17 cellular contexts compared by ENCODE assay signal in the genomic region with DNA sequence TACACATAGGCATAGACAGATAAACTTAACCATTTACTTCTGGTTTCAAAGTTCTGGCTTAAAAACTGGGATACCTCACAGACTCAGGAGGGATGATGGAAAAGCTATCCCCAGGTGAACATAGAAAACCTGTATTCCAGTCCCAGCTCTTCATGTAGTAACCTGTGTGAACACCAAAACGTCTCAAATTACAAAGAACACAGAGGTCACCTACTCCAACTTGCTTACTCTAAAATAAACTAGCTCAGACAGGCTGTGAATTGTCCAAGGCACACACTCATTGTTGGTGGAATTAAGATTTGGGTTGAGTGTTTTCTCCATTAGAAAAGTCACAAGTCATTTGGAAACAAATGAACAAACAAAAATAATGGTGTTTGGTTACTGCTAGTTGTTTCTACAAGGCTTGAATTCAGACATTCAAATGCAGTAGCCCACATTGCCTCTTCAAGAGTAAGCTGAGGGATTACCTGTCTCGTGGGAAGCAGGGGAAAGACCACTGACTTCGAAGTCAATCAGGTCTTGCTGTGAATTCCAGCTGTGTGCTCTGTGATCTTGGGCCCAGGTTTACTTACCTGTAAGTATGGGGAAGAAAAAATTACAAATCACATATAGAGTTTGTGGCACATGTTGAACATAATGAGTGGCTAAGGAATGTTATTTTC. TPM values are rescaled to one million over a fixed set of nuclear protein-coding genes. Genes with fewer than 3 reads are reported as not detected.
DNase-seq lines count a peak whose midpoint lies in the region; ATAC-seq, FAIRE-seq and TF ChIP-seq lines count a peak whose summit lies in the region.
"Had no signal": no experiment of that assay in that cellular context is flagged by ENCODE, and none has a peak within 500 bp of the region (broad histone marks: within the 10 kb centered on the region; RNA-seq: fewer than 3 reads in every experiment).

No MANE protein-coding gene starts in this region.

- H3K36me3 ChIP-seq in bronchial epithelial cell (ENCODE audit: control insufficient read depth, insufficient read depth, low read length), result no peaks in the 10 kb centered on the region
- H3K36me3 ChIP-seq in suprapubic skin, result no peaks in the 10 kb centered on the region

- H3K4me3 ChIP-seq in bronchial epithelial cell (ENCODE audit: low read depth, low read length), result no peak overlapping the region
- no peak overlapping the region for H3K4me3 ChIP-seq in suprapubic skin
- H3K4me3 ChIP-seq: A549, lung, skin epidermis had no signal

- H3K27ac ChIP-seq in suprapubic skin, result peak overlapping the region; percentile 18
- H3K27ac ChIP-seq: A549 had no signal

- no peak for TF ChIP-seq CTCF in bronchial epithelial cell (IDR thresholded peaks at IDR 0.05; ENCODE audit: insufficient read depth, low read length, severe bottlenecking)
- TF ChIP-seq CTCF in suprapubic skin (IDR thresholded peaks at IDR 0.05), result no peak

- 28% methylated on average over 3 of the region's 3 CpGs for WGBS in suprapubic skin

- no peak for TF ChIP-seq POLR2A in suprapubic skin (IDR thresholded peaks at IDR 0.05)

- no peak for TF ChIP-seq EP300 in suprapubic skin (IDR thresholded peaks at IDR 0.05)

- H3K9me3 ChIP-seq in suprapubic skin, result no peaks in the 10 kb centered on the region
- H3K9me3 ChIP-seq: A549 had no signal

- H3K27me3 ChIP-seq in bronchial epithelial cell (ENCODE audit: control insufficient read depth, insufficient read depth, low read length) (no peaks in the 10 kb centered on the region), suprapubic skin (no peaks in the 10 kb centered on the region)

- peak; percentile 82 for DNase-seq in NCI-H2171 treated with DMSO at 0.1 percent for 48 hours (lab: John Stamatoyannopoulos, UW)
- no peak for DNase-seq in NCI-H2171 (lab: John Stamatoyannopoulos, UW)
- DNase-seq in NCI-H2196 (lab: John Stamatoyannopoulos, UW; ENCODE audit: unreplicated experiment), result peak; percentile 42
- DNase-seq in bronchial epithelial cell (ENCODE audit: low read depth), result peak; percentile 99
- no peak for DNase-seq in suprapubic skin (ENCODE audit: low spot score in 2 of 2)
- no peak for DNase-seq in activated CD4-positive, alpha-beta T cell treated with anti-CD3 and anti-CD28 coated beads, Interleukin-2, amount 50 U/mL, for 1 hour
- DNase-seq: activated effector memory CD4-positive, alpha-beta T cell treated with anti-CD3 and anti-CD28 coated beads, Interleukin-2, amount 50 U/mL, for 16 hours; aorta; CD8-positive, alpha-beta memory T cell; Kasumi-1; NCI-H446 treated with DMSO at 0.1 percent for 48 hours; Right ventricle myocardium superior had no signal

- ATAC-seq in HG03520 (IDR thresholded peaks at IDR 0.05; ENCODE audit: unreplicated experiment) (no peak), HG02623 (IDR thresholded peaks at IDR 0.05; ENCODE audit: unreplicated experiment) (no peak)
- ATAC-seq: A549 had no signal

- peaks cover 7% of the 10 kb centered on the region for H3K4me1 ChIP-seq in suprapubic skin
- H3K4me1 ChIP-seq: A549 had no signal

- FAIRE-seq in bronchial epithelial cell (lab: Jason Lieb, UNC), result peak; percentile 90
- FAIRE-seq: A549 had no signal

RNA-seq across cellular contexts. Expression of gene LRRC1, which starts 48.2 kb away (rescaled TPM):
- total RNA-seq in bronchial epithelial cell (19.7 and 22.9 TPM in 2 replicates), suprapubic skin (10 to 100 TPM; 34.6 to 80.9 (median 42.4) TPM)

Comparison
In these comparisons a context has a peak if more than half of its experiments do, and no peak if none do; other contexts are left out.
1. DNase-seq: peak in NCI-H2171 treated with DMSO at 0.1 percent for 48 hours (single experiment), NCI-H2196 (single experiment) and bronchial epithelial cell (single experiment); none in NCI-H2171 (single experiment), suprapubic skin (0 of 2) and activated CD4-positive, alpha-beta T cell treated with anti-CD3 and anti-CD28 coated beads, Interleukin-2, amount 50 U/mL, for 1 hour (single experiment).